35 cellular contexts compared by ENCODE assay signal in the genomic region with DNA sequence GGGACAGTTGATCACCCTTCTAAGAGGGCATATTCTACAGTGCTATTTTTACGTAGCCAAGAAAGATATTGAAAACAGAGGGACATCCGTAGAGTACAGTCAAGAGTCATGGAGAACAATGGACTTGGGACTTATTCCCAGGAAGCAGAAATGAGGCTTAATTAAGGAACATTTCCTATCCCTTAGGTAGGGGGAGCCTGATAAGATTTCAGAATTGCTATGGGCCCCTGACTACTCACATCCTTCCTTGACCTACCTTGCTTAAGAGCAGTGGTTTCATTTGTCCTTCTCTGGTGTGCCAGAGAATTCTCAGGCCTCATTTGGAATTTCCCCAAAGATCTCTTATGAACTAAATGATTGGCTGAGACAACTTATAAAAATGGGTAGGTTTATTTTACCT.
"Had no signal": no experiment of that assay in that cellular context is flagged by ENCODE, and none has a peak within 500 bp of the region (broad histone marks: within the 10 kb centered on the region; RNA-seq: fewer than 3 reads in every experiment).

No MANE protein-coding gene starts in this region.

- H3K4me2 ChIP-seq: KMS-11 had no signal

- H3K36me3 ChIP-seq: MG63 had no signal

- H3K9ac ChIP-seq: KMS-11 had no signal

- H3K4me3 ChIP-seq: MG63 had no signal

- DNase-seq: Karpas-422, Kasumi-1, KG1, MG63, MM.1S, MV-4-11, NCI-H1048, NCI-H1092, NCI-H1092 treated with DMSO at 0.1 percent for 48 hours, NCI-H1105, NCI-H1105 treated with DMSO at 0.1 percent for 48 hours, NCI-H1417, NCI-H1417 treated with DMSO at 0.1 percent for 48 hours, NCI-H1436, NCI-H1436 treated with DMSO at 0.1 percent for 48 hours, NCI-H146, NCI-H1694, NCI-H1694 treated with DMSO at 0.1 percent for 48 hours, NCI-H187, NCI-H187 treated with DMSO at 0.1 percent for 48 hours, NCI-H1930, NCI-H2029, NCI-H2029 treated with DMSO at 0.1 percent for 48 hours, NCI-H2081, NCI-H2081 treated with DMSO at 0.1 percent for 48 hours, NCI-H2107, NCI-H2171, NCI-H2171 treated with DMSO at 0.1 percent for 48 hours, NCI-H2227 treated with DMSO at 0.1 percent for 48 hours, NCI-H226, NCI-H345, NCI-H446, NCI-H446 treated with DMSO at 0.1 percent for 48 hours, NCI-H510A had no signal

- H3K9me3 ChIP-seq: MG63 had no signal

- H3K27me3 ChIP-seq: MG63 had no signal

- H3K27ac ChIP-seq: KMS-11 had no signal
